In genomic region chr3:142027295-142027694, GRCh38 we compare ENCODE assay signal across 8 cellular contexts.
DNase-seq lines count a peak whose midpoint lies in the region; ATAC-seq and TF ChIP-seq lines count a peak whose summit lies in the region.

No MANE protein-coding gene starts in this region.

- intact Hi-C loops in activated T-helper 1 cell treated with anti-CD3 and anti-CD28 coated beads, Interleukin-12 subunit alpha, Interleukin-12 subunit beta, Interleukin-2, Interleukin-4 antibody, amounts not matched to agents 30 ng/mL and 10 ng/mL and 1 ng/mL, durations not matched to agents 14 hours and 24 hours and 36 hours (cut with micrococcal nuclease), result loop anchor here (5.0 to 10.0 kb wide), 4 partner anchors 200 to 1945 kb away; partner anchors contain the start of genes DIPK2A, GK5 and RASA2

- no peaks in the 10 kb centered on the region for H3K9me3 Mint-ChIP-seq in activated naive CD4-positive, alpha-beta T cell treated with anti-CD3 and anti-CD28 coated beads, Interleukin-2, amount 50 U/mL, for 24 hours
- H3K9me3 Mint-ChIP-seq in activated T-helper 1 cell treated with anti-CD3 and anti-CD28 coated beads, Interleukin-12 subunit alpha, Interleukin-12 subunit beta, Interleukin-2, Interleukin-4 antibody, amounts not matched to agents 30 ng/mL and 10 ng/mL and 1 ng/mL, durations not matched to agents 14 hours and 24 hours and 36 hours, result no peaks in the 10 kb centered on the region
- no peaks in the 10 kb centered on the region for H3K9me3 Mint-ChIP-seq in immature natural killer cell
- no peaks in the 10 kb centered on the region for H3K9me3 Mint-ChIP-seq in type B pancreatic cell

- POLR2A ChIA-PET in GM10248 (lab: Yijun Ruan, JAX), result no interaction called here

- peaks cover 38% of the 10 kb centered on the region for H3K4me1 Mint-ChIP-seq in activated naive CD4-positive, alpha-beta T cell treated with anti-CD3 and anti-CD28 coated beads, Interleukin-2, amount 50 U/mL, for 24 hours
- peaks cover 22% of the 10 kb centered on the region for H3K4me1 Mint-ChIP-seq in activated T-helper 1 cell treated with anti-CD3 and anti-CD28 coated beads, Interleukin-12 subunit alpha, Interleukin-12 subunit beta, Interleukin-2, Interleukin-4 antibody, amounts not matched to agents 30 ng/mL and 10 ng/mL and 1 ng/mL, durations not matched to agents 14 hours and 24 hours and 36 hours (ENCODE audit: low read depth)
- peaks cover 38 to 69% of the 10 kb centered on the region in 2 donors for H3K4me1 Mint-ChIP-seq in immature natural killer cell
- H3K4me1 Mint-ChIP-seq in type B pancreatic cell (ENCODE audit: unreplicated experiment), result peaks cover 16% of the 10 kb centered on the region

- TF ChIP-seq CTCF in type B pancreatic cell (conservative IDR thresholded peaks at IDR 0.05), result no peak
- no peak for TF ChIP-seq CTCF in GM10248 (IDR thresholded peaks at IDR 0.05; ENCODE audit: control extremely low read depth, extremely low read depth, low read depth, missing control alignments)

- no peaks in the 10 kb centered on the region for H3K36me3 Mint-ChIP-seq in activated naive CD4-positive, alpha-beta T cell treated with anti-CD3 and anti-CD28 coated beads, Interleukin-2, amount 50 U/mL, for 24 hours
- peaks cover 6% of the 10 kb centered on the region for H3K36me3 Mint-ChIP-seq in activated T-helper 1 cell treated with anti-CD3 and anti-CD28 coated beads, Interleukin-12 subunit alpha, Interleukin-12 subunit beta, Interleukin-2, Interleukin-4 antibody, amounts not matched to agents 30 ng/mL and 10 ng/mL and 1 ng/mL, durations not matched to agents 14 hours and 24 hours and 36 hours (ENCODE audit: low read depth)
- no peaks in the 10 kb centered on the region for H3K36me3 Mint-ChIP-seq in immature natural killer cell
- peaks cover 12% of the 10 kb centered on the region for H3K36me3 Mint-ChIP-seq in type B pancreatic cell

- H3K4me3 Mint-ChIP-seq in activated naive CD4-positive, alpha-beta T cell treated with anti-CD3 and anti-CD28 coated beads, Interleukin-2, amount 50 U/mL, for 24 hours, result peak overlapping the region; percentile 89
- peak overlapping the region; percentile 82 for H3K4me3 Mint-ChIP-seq in activated T-helper 1 cell treated with anti-CD3 and anti-CD28 coated beads, Interleukin-12 subunit alpha, Interleukin-12 subunit beta, Interleukin-2, Interleukin-4 antibody, amounts not matched to agents 30 ng/mL and 10 ng/mL and 1 ng/mL, durations not matched to agents 14 hours and 24 hours and 36 hours
- H3K4me3 Mint-ChIP-seq in immature natural killer cell, result peak overlapping the region; percentile 82 to 92 (median 89)
- peak overlapping the region; percentile 94 for H3K4me3 Mint-ChIP-seq in type B pancreatic cell

- no peak for DNase-seq in activated naive CD4-positive, alpha-beta T cell treated with anti-CD3 and anti-CD28 coated beads, Interleukin-2, amount 50 U/mL, for 16 hours
- no peak for DNase-seq in activated T-helper 1 cell treated with anti-CD3 and anti-CD28 coated beads, Interleukin-12 subunit alpha, Interleukin-12 subunit beta, Interleukin-2, Interleukin-4 antibody, amounts not matched to agents 30 ng/mL and 10 ng/mL and 1 ng/mL, durations not matched to agents 14 hours and 24 hours and 36 hours (ENCODE audit: low spot score)
- no peak for DNase-seq in immature natural killer cell
- DNase-seq in type B pancreatic cell (ENCODE audit: extremely low spot score, unreplicated experiment), result no peak
- DNase-seq in GM10248 (ENCODE audit: extremely low spot score), result no peak
- no peak for DNase-seq in GM19238 (ENCODE audit: insufficient read length, low spot score)

- CTCF ChIA-PET in GM10248 (lab: Yijun Ruan, JAX), result interaction anchor here (1.3 to 1.6 kb wide), 2 partner anchors 9 to 14 kb away, joined by 4 to 7 read pairs; no protein-coding TSS in a partner anchor

- peak overlapping the region; percentile 73 for H3K27ac Mint-ChIP-seq in activated naive CD4-positive, alpha-beta T cell treated with anti-CD3 and anti-CD28 coated beads, Interleukin-2, amount 50 U/mL, for 24 hours
- H3K27ac Mint-ChIP-seq in activated T-helper 1 cell treated with anti-CD3 and anti-CD28 coated beads, Interleukin-12 subunit alpha, Interleukin-12 subunit beta, Interleukin-2, Interleukin-4 antibody, amounts not matched to agents 30 ng/mL and 10 ng/mL and 1 ng/mL, durations not matched to agents 14 hours and 24 hours and 36 hours, result peak overlapping the region; percentile 61
- H3K27ac Mint-ChIP-seq in immature natural killer cell (peak overlapping the region; percentile 64 to 91 (median 86)), type B pancreatic cell (peak overlapping the region; percentile 87)

- no peak for ATAC-seq in HG03108 (IDR thresholded peaks at IDR 0.05; ENCODE audit: unreplicated experiment)

- no peaks in the 10 kb centered on the region for H3K27me3 Mint-ChIP-seq in activated naive CD4-positive, alpha-beta T cell treated with anti-CD3 and anti-CD28 coated beads, Interleukin-2, amount 50 U/mL, for 24 hours
- H3K27me3 Mint-ChIP-seq in activated T-helper 1 cell treated with anti-CD3 and anti-CD28 coated beads, Interleukin-12 subunit alpha, Interleukin-12 subunit beta, Interleukin-2, Interleukin-4 antibody, amounts not matched to agents 30 ng/mL and 10 ng/mL and 1 ng/mL, durations not matched to agents 14 hours and 24 hours and 36 hours (ENCODE audit: insufficient read depth), result no peaks in the 10 kb centered on the region
- H3K27me3 Mint-ChIP-seq in immature natural killer cell (ENCODE audit: low read depth in 3 of 3) (no peaks in the 10 kb centered on the region), type B pancreatic cell (no peaks in the 10 kb centered on the region)
